ENCODE assay signal across 9 cellular contexts in genomic region chr17:69335018-69335417, GRCh38. TPM values are rescaled to one million over a fixed set of nuclear protein-coding genes. Genes with fewer than 3 reads are reported as not detected.
DNase-seq lines count a peak whose midpoint lies in the region; ATAC-seq, FAIRE-seq and TF ChIP-seq lines count a peak whose summit lies in the region.
"Had no signal": no experiment of that assay in that cellular context is flagged by ENCODE, and none has a peak within 500 bp of the region (broad histone marks: within the 10 kb centered on the region; RNA-seq: fewer than 3 reads in every experiment).

No MANE protein-coding gene starts in this region.

- H3K18ac ChIP-seq in H9 (ENCODE audit: insufficient read length, low read depth, low read length): no peak overlapping the region

- H4K8ac ChIP-seq in H9 (replicated peaks; ENCODE audit: insufficient read length, low read depth, low read length): no peak overlapping the region

- no peak overlapping the region for H2BK5ac ChIP-seq in H9 (ENCODE audit: insufficient read length, low read length)

- H3K9me3 ChIP-seq in CD8-positive, alpha-beta T cell (ENCODE audit: low read length): no peaks in the 10 kb centered on the region
- no peaks in the 10 kb centered on the region for H3K9me3 ChIP-seq in H9 (ENCODE audit: control insufficient read depth, low read depth, low read length)
- H3K9me3 ChIP-seq in T-helper 17 cell (ENCODE audit: control insufficient read depth, low read length, poor library complexity, severe bottlenecking): no peaks in the 10 kb centered on the region
- H3K9me3 ChIP-seq in uterus: no peaks in the 10 kb centered on the region
- H3K9me3 ChIP-seq: thoracic aorta had no signal

- TF ChIP-seq POLR2A in uterus (IDR thresholded peaks at IDR 0.05): no peak

- no peak overlapping the region for H3K56ac ChIP-seq in H9 (ENCODE audit: insufficient read length, low read depth, low read length)

- H2AFZ ChIP-seq in H9 (ENCODE audit: low read length): no peak overlapping the region

- H4K91ac ChIP-seq in H9 (ENCODE audit: insufficient read length, low read depth, low read length): no peak overlapping the region

- H3K23me2 ChIP-seq in H9 (ENCODE audit: insufficient read length, low read depth, low read length, poor library complexity, severe bottlenecking): no peaks in the 10 kb centered on the region

- H3K4me2 ChIP-seq in H9 (ENCODE audit: insufficient read depth, insufficient read length, low read length): no peak overlapping the region

- TF ChIP-seq CTCF in CD8-positive, alpha-beta T cell (IDR thresholded peaks at IDR 0.05): peak; percentile 22
- TF ChIP-seq CTCF in H9 (conservative IDR thresholded peaks at IDR 0.05) (peak; percentile 71), uterus (IDR thresholded peaks at IDR 0.05) (peak in 2 of 4 experiments; percentile 18 to 33)

- no peak overlapping the region for H3K4ac ChIP-seq in H9 (ENCODE audit: low read depth, low read length)

- H3K4me3 ChIP-seq in CD8-positive, alpha-beta T cell (ENCODE audit: low read depth, low read length): no peak overlapping the region
- H3K4me3 ChIP-seq in uterus: no peak overlapping the region
- H3K4me3 ChIP-seq: thoracic aorta had no signal

- no peaks in the 10 kb centered on the region for H3K27me3 ChIP-seq in CD8-positive, alpha-beta T cell (ENCODE audit: insufficient read depth, low read length)
- H3K27me3 ChIP-seq in H9 (ENCODE audit: insufficient read depth, low read length): no peaks in the 10 kb centered on the region
- no peaks in the 10 kb centered on the region for H3K27me3 ChIP-seq in uterus

- H3K36me3 Mint-ChIP-seq in CD8-positive, alpha-beta T cell: no peaks in the 10 kb centered on the region
- H3K36me3 Mint-ChIP-seq in H9 (ENCODE audit: insufficient read depth in 1 of 3, low read depth in 3 of 3) (peaks cover 3 to 12% (median 3%) of the 10 kb centered on the region in 3 experiments; a peak in 4 of 7 replicates), T-helper 17 cell (ENCODE audit: low read depth) (no peaks in the 10 kb centered on the region)

- no peak overlapping the region for H3K23ac ChIP-seq in H9 (ENCODE audit: insufficient read length, low read depth, low read length)

- POLR2A ChIA-PET in CD8-positive, alpha-beta T cell (lab: Charles Lee): interaction anchor here (1.4 kb wide), 1 partner anchor 8 kb away, joined by 3 read pairs; the partner anchor contains the start of gene ABCA5

- no peaks in the 10 kb centered on the region for H3K36me3 ChIP-seq in CD8-positive, alpha-beta T cell (ENCODE audit: insufficient read depth, low read length)
- H3K36me3 ChIP-seq in uterus: no peaks in the 10 kb centered on the region
- H3K36me3 ChIP-seq: thoracic aorta had no signal

- no peaks in the 10 kb centered on the region for H3K9me3 Mint-ChIP-seq in CD8-positive, alpha-beta T cell
- peaks cover 3 to 10% of the 10 kb centered on the region in 2 experiments for H3K9me3 Mint-ChIP-seq in H9

- CTCF ChIA-PET in CD8-positive, alpha-beta T cell (lab: Charles Lee): interaction anchor here (0.8 to 1.3 kb wide), 4 partner anchors 15 to 188 kb away, joined by 3 to 5 read pairs (median 4); no protein-coding TSS in a partner anchor

- no peak for DNase-seq in CD8-positive, alpha-beta T cell
- no peak for DNase-seq in H9
- no peak for DNase-seq in T-helper 17 cell
- DNase-seq in uterus: no peak

- H4K5ac ChIP-seq in H9 (ENCODE audit: insufficient read length, low read depth, low read length): no peak overlapping the region

- no peaks in the 10 kb centered on the region for H4K20me1 ChIP-seq in H9 (ENCODE audit: control insufficient read depth, insufficient read depth, insufficient read length)

- no peak overlapping the region for H3K27ac Mint-ChIP-seq in CD8-positive, alpha-beta T cell
- H3K27ac Mint-ChIP-seq in H9 (no peak overlapping the region), T-helper 17 cell (no peak overlapping the region)

- no peak overlapping the region for H2BK20ac ChIP-seq in H9 (ENCODE audit: low read depth, low read length, poor library complexity, severe bottlenecking)

- H3K14ac ChIP-seq in H9 (ENCODE audit: insufficient read depth, low read length): no peak overlapping the region

- H3K9ac ChIP-seq in H9 (ENCODE audit: extremely low read depth, insufficient read length, low read length): no peak overlapping the region

- no peaks in the 10 kb centered on the region for H3K79me2 ChIP-seq in H9 (ENCODE audit: insufficient read depth, low read length)

- ATAC-seq in CD8-positive, alpha-beta T cell: no peak
- ATAC-seq in T-helper 17 cell: peak; percentile 40
- ATAC-seq in HG02759 (IDR thresholded peaks at IDR 0.05; ENCODE audit: unreplicated experiment): no peak
- no peak for ATAC-seq in HG02610 (IDR thresholded peaks at IDR 0.05; ENCODE audit: unreplicated experiment)
- no peak for ATAC-seq in GM21786 (IDR thresholded peaks at IDR 0.05; ENCODE audit: unreplicated experiment)

- H3K4me3 Mint-ChIP-seq in CD8-positive, alpha-beta T cell: no peak overlapping the region
- H3K4me3 Mint-ChIP-seq in H9 (no peak overlapping the region), T-helper 17 cell (no peak overlapping the region)

- no peak overlapping the region for H2BK12ac ChIP-seq in H9 (ENCODE audit: insufficient read length, low read depth, low read length)

- H2BK15ac ChIP-seq in H9 (ENCODE audit: low read depth, low read length): no peak overlapping the region

- peaks cover 11% of the 10 kb centered on the region for H3K27me3 Mint-ChIP-seq in CD8-positive, alpha-beta T cell (ENCODE audit: low read depth)
- H3K27me3 Mint-ChIP-seq in H9 (ENCODE audit: low read depth) (no peaks in the 10 kb centered on the region), T-helper 17 cell (peaks cover 36% of the 10 kb centered on the region)

- H3T11ph ChIP-seq in H9 (ENCODE audit: low read length): no peak overlapping the region

- no peaks in the 10 kb centered on the region for H3K79me1 ChIP-seq in H9 (ENCODE audit: insufficient read depth, low read depth, low read length, poor library complexity, severe bottlenecking)

- no peak overlapping the region for H3K27ac ChIP-seq in CD8-positive, alpha-beta T cell (ENCODE audit: low read depth, low read length)
- H3K27ac ChIP-seq in H9 (ENCODE audit: insufficient read length, low read depth, low read length) (no peak overlapping the region), uterus (no peak overlapping the region)
- H3K27ac ChIP-seq: thoracic aorta had no signal

- no peak overlapping the region for H2AK5ac ChIP-seq in H9 (ENCODE audit: insufficient read length, low read length)

- intact Hi-C loops in CD8-positive, alpha-beta T cell (cut with DNase I, micrococcal nuclease): loop anchor here (2.0 to 10.0 kb wide), 3 partner anchors 62 to 190 kb away; no protein-coding TSS in a partner anchor
- intact Hi-C loops in uterus (cut with DNase I; ENCODE audit: low total_unique reads): no loop called here

- H2BK120ac ChIP-seq in H9 (ENCODE audit: low read depth, low read length, poor library complexity, severe bottlenecking): no peak overlapping the region

- no CpG with 5 or more reads among the region's 2 CpGs for WGBS in H9 (ENCODE audit: extremely low coverage, insufficient read length, low lambda C conversion rate)

- peak; percentile 99 for FAIRE-seq in islet of Langerhans (lab: Jason Lieb, UNC)

- H3K4me1 ChIP-seq in CD8-positive, alpha-beta T cell (ENCODE audit: insufficient read depth, low read length): no peaks in the 10 kb centered on the region
- no peaks in the 10 kb centered on the region for H3K4me1 ChIP-seq in H9 (ENCODE audit: insufficient read depth, low read length)
- no peaks in the 10 kb centered on the region for H3K4me1 ChIP-seq in uterus

- H3K4me1 Mint-ChIP-seq in CD8-positive, alpha-beta T cell (ENCODE audit: low read depth): no peaks in the 10 kb centered on the region
- H3K4me1 Mint-ChIP-seq in H9 (peaks cover 0 to 12% of the 10 kb centered on the region in 2 experiments; a peak in 1 of 4 replicates), T-helper 17 cell (no peaks in the 10 kb centered on the region)

RNA-seq across cellular contexts. Expression of gene ABCA5, which starts 8.1 kb away (rescaled TPM):
- total RNA-seq in CD8-positive, alpha-beta T cell: 10 to 100 TPM; 21.8 to 22.4 TPM
- total RNA-seq in H9 (2021): 4.0 and 4.5 TPM in 2 replicates
- 10 to 100 TPM; 38.6 to 47.6 TPM for total RNA-seq in T-helper 17 cell
- total RNA-seq in uterus: 10 to 100 TPM in 3 of 4 donors, 1 to 10 TPM in 1; 5.9 to 50.9 (median 36.3) TPM
